In the genomic region with DNA sequence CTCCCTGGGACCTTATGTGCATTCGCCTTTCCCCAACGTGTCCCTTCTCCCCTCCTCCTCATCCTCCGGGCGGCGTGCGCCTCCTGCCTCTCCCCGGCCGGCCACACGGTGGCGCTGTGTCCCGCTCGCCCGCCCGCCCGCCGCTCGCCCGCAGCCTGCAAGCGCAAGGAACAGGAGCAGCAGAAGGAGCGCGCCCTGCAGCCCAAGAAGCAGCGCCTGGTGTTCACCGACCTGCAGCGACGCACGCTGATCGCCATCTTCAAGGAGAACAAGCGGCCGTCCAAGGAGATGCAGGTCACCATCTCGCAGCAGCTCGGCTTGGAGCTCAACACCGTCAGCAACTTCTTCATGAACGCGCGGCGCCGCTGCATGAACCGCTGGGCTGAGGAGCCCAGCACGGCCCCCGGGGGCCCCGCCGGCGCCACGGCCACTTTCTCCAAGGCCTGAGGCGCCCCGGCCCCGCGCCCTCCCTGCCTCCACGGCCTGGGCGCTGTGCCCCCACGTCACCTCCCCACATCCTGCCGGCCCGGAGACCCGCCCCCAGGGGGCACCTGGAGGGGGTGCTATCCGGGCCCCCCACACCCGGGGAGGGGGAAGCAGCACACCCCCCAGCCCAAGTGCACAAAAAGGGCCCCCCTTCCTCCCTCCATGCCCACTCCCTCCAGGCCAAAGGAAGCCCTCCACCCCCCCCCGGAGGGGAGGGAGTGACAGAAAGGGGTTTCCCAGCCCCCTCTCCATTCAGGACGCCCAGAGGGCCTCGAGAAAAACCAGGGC, we compare ENCODE assay signal across 9 cellular contexts. TPM values are rescaled to one million over a fixed set of nuclear protein-coding genes. Genes with fewer than 3 reads are reported as not detected.
DNase-seq lines count a peak whose midpoint lies in the region; ATAC-seq, FAIRE-seq and TF ChIP-seq lines count a peak whose summit lies in the region.
"Had no signal": no experiment of that assay in that cellular context is flagged by ENCODE, and none has a peak within 500 bp of the region (broad histone marks: within the 10 kb centered on the region; RNA-seq: fewer than 3 reads in every experiment).

No MANE protein-coding gene starts in this region.

- H3K9ac ChIP-seq in endothelial cell of umbilical vein (replicated peaks; ENCODE audit: extremely low read depth, insufficient read depth, low read length): no peak overlapping the region

- no peaks in the 10 kb centered on the region for H3K36me3 ChIP-seq in endothelial cell of umbilical vein (ENCODE audit: control insufficient read depth in 2 of 2, extremely low read depth in 1 of 2, insufficient read depth in 2 of 2, low read length in 2 of 2)

- no peak overlapping the region for H3K27ac ChIP-seq in endothelial cell of umbilical vein (ENCODE audit: insufficient read depth, low read depth, low read length)

- H3K27ac Mint-ChIP-seq in activated CD4-positive, alpha-beta T cell treated with anti-CD3 and anti-CD28 coated beads for 36 hours: no peak overlapping the region

- no peak for ATAC-seq in activated CD4-positive, alpha-beta T cell treated with anti-CD3 and anti-CD28 coated beads for 36 hours
- ATAC-seq in HG02763 (IDR thresholded peaks at IDR 0.05; ENCODE audit: unreplicated experiment): no peak

- H3K9me3 ChIP-seq in endothelial cell of umbilical vein (replicated peaks; ENCODE audit: control insufficient read depth, insufficient read depth, low read length): no peaks in the 10 kb centered on the region

- peaks cover 15% of the 10 kb centered on the region for H3K9me3 Mint-ChIP-seq in activated CD4-positive, alpha-beta T cell treated with anti-CD3 and anti-CD28 coated beads for 36 hours (ENCODE audit: low read depth)

- H3K4me2 ChIP-seq in endothelial cell of umbilical vein (ENCODE audit: insufficient read depth, low read length): no peak overlapping the region

- H3K4me3 Mint-ChIP-seq in activated CD4-positive, alpha-beta T cell treated with anti-CD3 and anti-CD28 coated beads for 36 hours: no peak overlapping the region

- peaks cover 28 to 34% of the 10 kb centered on the region in 2 experiments for H3K27me3 ChIP-seq in endothelial cell of umbilical vein (ENCODE audit: control insufficient read depth in 2 of 2, insufficient read depth in 2 of 2, low read length in 2 of 2)

- no peak for FAIRE-seq in endothelial cell of umbilical vein (lab: Jason Lieb, UNC)

- dilution Hi-C loops in endothelial cell of umbilical vein (cut with MboI; ENCODE audit: extremely low pct_ligation_motif_present, low sequenced_read_pairs): no loop called here

- intact Hi-C loops in activated CD4-positive, alpha-beta T cell treated with anti-CD3 and anti-CD28 coated beads for 36 hours (cut with DNase I, micrococcal nuclease): no loop called here
- intact Hi-C loops in endothelial cell of umbilical vein (cut with micrococcal nuclease): loop anchor here (1.0 to 5.0 kb wide), 2 partner anchors 20 to 37 kb away; partner anchors contain the start of gene ATP8B3

- no peak for TF ChIP-seq POLR2A in endothelial cell of umbilical vein (IDR thresholded peaks at IDR 0.05; ENCODE audit: low read depth, low read length)

- H4K20me1 ChIP-seq in endothelial cell of umbilical vein (replicated peaks; ENCODE audit: control insufficient read depth, extremely low read depth, insufficient read depth, low read length): no peaks in the 10 kb centered on the region

- no peaks in the 10 kb centered on the region for H3K4me1 ChIP-seq in endothelial cell of umbilical vein (ENCODE audit: control insufficient read depth, extremely low read depth, insufficient read depth, low read length)

- H3K4me3 ChIP-seq in endothelial cell of umbilical vein (replicated peaks in 1 of 3; ENCODE audit: insufficient read depth in 1 of 3, low read depth in 1 of 3, low read length in 3 of 3) (no peak overlapping the region), retinal pigment epithelial cell (ENCODE audit: low read length) (no peak overlapping the region)

- no peaks in the 10 kb centered on the region for H3K9me1 ChIP-seq in endothelial cell of umbilical vein (replicated peaks; ENCODE audit: control insufficient read depth, extremely low read depth, insufficient read depth, low read length)

- H2AFZ ChIP-seq in endothelial cell of umbilical vein (ENCODE audit: low read depth, low read length): no peak overlapping the region

- CTCF ChIA-PET in activated CD4-positive, alpha-beta T cell treated with anti-CD3 and anti-CD28 coated beads for 36 hours (lab: Charles Lee): no interaction called here
- CTCF ChIA-PET in endothelial cell of umbilical vein (lab: Charles Lee): interaction anchor here (0.6 to 1.0 kb wide), 2 partner anchors 19 to 103 kb away, joined by 4 to 5 read pairs; no protein-coding TSS in a partner anchor

- peak; percentile 52 for DNase-seq in activated CD4-positive, alpha-beta T cell treated with anti-CD3 and anti-CD28 coated beads for 36 hours
- no peak for DNase-seq in activated CD4-positive, alpha-beta T cell treated with anti-CD3 and anti-CD28 coated beads, Interleukin-2, amount 50 U/mL, for 1 hour
- DNase-seq in NCI-H2171 treated with DMSO at 0.1 percent for 48 hours (lab: John Stamatoyannopoulos, UW) (peak; percentile 65), endothelial cell of umbilical vein (ENCODE audit: low read depth, low spot score) (no peak), retinal pigment epithelial cell (ENCODE audit: low read depth) (no peak), cerebellum (ENCODE audit: low spot score) (no peak), NCI-H1092 treated with DMSO at 0.1 percent for 48 hours (lab: John Stamatoyannopoulos, UW) (no peak)
- DNase-seq: activated CD4-positive, alpha-beta T cell treated with anti-CD3 and anti-CD28 coated beads for 4 hours had no signal

- peaks cover 3% of the 10 kb centered on the region for H3K36me3 Mint-ChIP-seq in activated CD4-positive, alpha-beta T cell treated with anti-CD3 and anti-CD28 coated beads for 36 hours (ENCODE audit: low read depth)

- POLR2A ChIA-PET in activated CD4-positive, alpha-beta T cell treated with anti-CD3 and anti-CD28 coated beads for 36 hours (lab: Charles Lee): no interaction called here
- POLR2A ChIA-PET in endothelial cell of umbilical vein (lab: Charles Lee): no interaction called here

- TF ChIP-seq CTCF in endothelial cell of umbilical vein (IDR thresholded peaks at IDR 0.05; ENCODE audit: extremely low read depth in 1 of 2, insufficient read depth in 1 of 2, low read depth in 1 of 2, low read length in 2 of 2) (peak; percentile 39 to 64), retinal pigment epithelial cell (conservative IDR thresholded peaks at IDR 0.05; ENCODE audit: low read depth, low read length) (peak; percentile 35)

- no peaks in the 10 kb centered on the region for H3K79me2 ChIP-seq in endothelial cell of umbilical vein (ENCODE audit: control insufficient read depth, insufficient read depth, low read length)

- BruUV-seq in endothelial cell of umbilical vein (replicated peaks; lab: Mats Ljungman, UMichigan): no TSS peak

- peaks cover 2% of the 10 kb centered on the region for H3K4me1 Mint-ChIP-seq in activated CD4-positive, alpha-beta T cell treated with anti-CD3 and anti-CD28 coated beads for 36 hours

- H3K27me3 Mint-ChIP-seq in activated CD4-positive, alpha-beta T cell treated with anti-CD3 and anti-CD28 coated beads for 36 hours: peaks cover 53% of the 10 kb centered on the region

TF ChIP-seq in endothelial cell of umbilical vein, 7 proteins besides CTCF, POLR2A, EP300 and RAD21:
- TF ChIP-seq POLR2AphosphoS5 (IDR thresholded peaks at IDR 0.05; ENCODE audit: insufficient read depth, low read depth, low read length) (no peak), FOS (IDR thresholded peaks at IDR 0.05; ENCODE audit: borderline replicate concordance, insufficient read depth, low read length) (no peak), EZH2 (IDR thresholded peaks at IDR 0.05; ENCODE audit: borderline replicate concordance, low read depth, low read length, severe bottlenecking) (no peak), JUN (IDR thresholded peaks at IDR 0.05; ENCODE audit: borderline replicate concordance, insufficient read depth, insufficient read length, low read depth) (no peak), GATA2 (IDR thresholded peaks at IDR 0.05; ENCODE audit: insufficient read depth, insufficient read length, low read depth, low read length) (no peak), MYC (IDR thresholded peaks at IDR 0.05; ENCODE audit: low read depth, low read length) (no peak)
- TF ChIP-seq, protein P1, sequence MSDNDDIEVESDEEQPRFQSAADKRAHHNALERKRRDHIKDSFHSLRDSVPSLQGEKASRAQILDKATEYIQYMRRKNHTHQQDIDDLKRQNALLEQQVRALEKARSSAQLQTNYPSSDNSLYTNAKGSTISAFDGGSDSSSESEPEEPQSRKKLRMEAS (IDR thresholded peaks at IDR 0.05; ENCODE audit: insufficient read depth, insufficient read length): no peak
TF ChIP-seq in endothelial cell of umbilical vein: peak in this region for 0.

RNA-seq across cellular contexts. Expression of gene ONECUT3, which starts 21.9 kb away (rescaled TPM):
- total RNA-seq in activated CD4-positive, alpha-beta T cell treated with anti-CD3 and anti-CD28 coated beads for 36 hours: not detected
- total RNA-seq in endothelial cell of umbilical vein (not detected in 2 replicates), cerebellum (not detected)
- not detected in 2 replicates for polyA plus RNA-seq in endothelial cell of umbilical vein
- polyA plus RNA-seq in endothelial cell of umbilical vein (2011; cell fraction: cytosol; rRNA removed): not detected in 2 replicates
- polyA plus RNA-seq in endothelial cell of umbilical vein (2011; cell fraction: nucleus; rRNA removed): not detected in 2 replicates
- polyA plus RNA-seq in endothelial cell of umbilical vein (2012): not detected in 2 replicates
- not detected in 2 replicates for polyA minus RNA-seq in endothelial cell of umbilical vein
- not detected for polyA minus RNA-seq in endothelial cell of umbilical vein (2011; cell fraction: cytosol; rRNA and poly(A)+ RNA removed)
- not detected in 2 replicates for polyA minus RNA-seq in endothelial cell of umbilical vein (2011; cell fraction: nucleus; rRNA and poly(A)+ RNA removed)

RNA-seq across cellular contexts. Expression of gene ATP8B3, which starts 36.9 kb away (rescaled TPM):
- 1 to 10 TPM; 7.9 to 8.4 TPM for total RNA-seq in activated CD4-positive, alpha-beta T cell treated with anti-CD3 and anti-CD28 coated beads for 36 hours
- 5.1 and 7.3 TPM in 2 replicates for total RNA-seq in endothelial cell of umbilical vein
- 1.1 and 1.4 TPM in 2 replicates for polyA plus RNA-seq in endothelial cell of umbilical vein
- 0.97 and 1.1 TPM in 2 replicates for polyA plus RNA-seq in endothelial cell of umbilical vein (2011; cell fraction: cytosol; rRNA removed)
- polyA plus RNA-seq in endothelial cell of umbilical vein (2011; cell fraction: nucleus; rRNA removed): 3.6 and 4.2 TPM in 2 replicates
- 0.91 and 1.3 TPM in 2 replicates for polyA plus RNA-seq in endothelial cell of umbilical vein (2012)
- polyA minus RNA-seq in endothelial cell of umbilical vein: 1.9 and 2.6 TPM in 2 replicates
- polyA minus RNA-seq in endothelial cell of umbilical vein (2011; cell fraction: cytosol; rRNA and poly(A)+ RNA removed): 6.5 TPM
- 0.63 and 0.72 TPM in 2 replicates for polyA minus RNA-seq in endothelial cell of umbilical vein (2011; cell fraction: nucleus; rRNA and poly(A)+ RNA removed)
- total RNA-seq in cerebellum: 0.27 TPM

Comparison
In these comparisons a context has a peak if more than half of its experiments do, and no peak if none do; other contexts are left out.
1. DNase-seq: peak in activated CD4-positive, alpha-beta T cell treated with anti-CD3 and anti-CD28 coated beads for 36 hours (single experiment) and NCI-H2171 treated with DMSO at 0.1 percent for 48 hours (single experiment); none in activated CD4-positive, alpha-beta T cell treated with anti-CD3 and anti-CD28 coated beads, Interleukin-2, amount 50 U/mL, for 1 hour (single experiment), endothelial cell of umbilical vein (single experiment), retinal pigment epithelial cell (single experiment), cerebellum (single experiment) and NCI-H1092 treated with DMSO at 0.1 percent for 48 hours (single experiment).